ENCODE assay signal across 8 cellular contexts in the genomic region with DNA sequence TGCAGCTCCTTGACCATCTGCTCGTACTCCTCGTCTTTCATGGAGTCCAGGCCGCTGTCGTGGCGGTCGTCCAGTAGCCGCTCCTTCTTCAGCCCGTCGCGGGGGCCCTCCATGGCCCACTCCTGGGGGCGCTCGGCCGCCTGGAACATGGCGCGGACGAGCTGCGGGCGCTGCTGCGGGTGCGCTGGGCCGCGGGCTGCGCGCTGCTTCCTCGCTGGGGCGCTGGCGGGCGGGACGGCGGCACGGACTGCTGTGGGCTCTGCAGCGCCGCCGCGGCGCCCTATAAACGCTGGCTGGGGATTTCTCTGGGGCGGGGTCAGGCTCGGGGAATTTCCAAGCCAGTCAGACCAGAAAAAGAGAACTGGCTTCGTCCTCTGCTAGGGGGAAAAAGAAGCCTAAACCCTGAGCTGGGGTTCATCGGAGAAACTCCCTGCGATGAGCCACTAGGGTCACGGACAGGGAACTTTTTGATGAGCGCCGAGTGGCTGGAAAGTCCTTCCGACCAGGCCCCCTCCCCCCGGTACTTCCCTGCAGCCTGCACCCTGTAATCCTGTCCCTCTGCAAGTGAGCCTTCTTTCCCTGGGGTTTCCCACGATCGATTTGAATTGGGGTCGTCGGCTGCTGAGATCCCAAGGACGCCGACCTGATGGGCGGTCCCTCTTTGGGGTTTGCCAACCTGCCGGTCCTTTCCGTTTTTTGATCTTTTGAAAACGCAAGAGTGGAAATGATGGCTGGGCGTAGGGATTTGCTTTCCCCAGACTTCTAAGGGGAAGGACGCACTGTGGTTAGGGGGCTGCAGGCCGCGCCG. TPM values are rescaled to one million over a fixed set of nuclear protein-coding genes. Genes with fewer than 3 reads are reported as not detected.
A peak's percentile ranks its signal among the peaks of the same experiment; 100 is the strongest.
DNase-seq lines count a peak whose midpoint lies in the region; ATAC-seq and TF ChIP-seq lines count a peak whose summit lies in the region.

A gene with protein sequence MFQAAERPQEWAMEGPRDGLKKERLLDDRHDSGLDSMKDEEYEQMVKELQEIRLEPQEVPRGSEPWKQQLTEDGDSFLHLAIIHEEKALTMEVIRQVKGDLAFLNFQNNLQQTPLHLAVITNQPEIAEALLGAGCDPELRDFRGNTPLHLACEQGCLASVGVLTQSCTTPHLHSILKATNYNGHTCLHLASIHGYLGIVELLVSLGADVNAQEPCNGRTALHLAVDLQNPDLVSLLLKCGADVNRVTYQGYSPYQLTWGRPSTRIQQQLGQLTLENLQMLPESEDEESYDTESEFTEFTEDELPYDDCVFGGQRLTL (minus strand): TSS at position 254 of the 808 bp plus-strand sequence. CDS start 105 bp downstream, at position 149.

- WGBS in ovary, 3 donors, result 0 to 1% (median 1%) methylated on average over 24 to 62 of the region's 62 CpGs
- 0 to 2% methylated on average over 28 to 33 of the region's 62 CpGs for WGBS in thyroid gland, 2 donors

- H3K4me3 ChIP-seq in GM12864 (ENCODE audit: low read depth, low read length) (peak within 1 kb of the TSS; percentile 92), ovary (peak within 1 kb of the TSS; percentile 95), thyroid gland (replicated peaks in 1 of 3) (peak within 1 kb of the TSS; percentile 69 to 98 (median 77))

- DNase-seq in GM12864 (ENCODE audit: low read depth), result peak; percentile 83
- DNase-seq in NAMALWA (ENCODE audit: low spot score), result peak; percentile 86
- DNase-seq in glomerular visceral epithelial cell (ENCODE audit: extremely low spot score), result peak; percentile 92
- DNase-seq in ovary, result peak; percentile 88 to 95 (median 91)
- peak; percentile 89 for DNase-seq in thyroid gland

- H3K4me1 ChIP-seq in ovary (ENCODE audit: insufficient read depth), result peaks cover 15% of the 10 kb centered on the region
- H3K4me1 ChIP-seq in thyroid gland, result peaks cover 44 to 48% of the 10 kb centered on the region in 2 donors

- ATAC-seq in HG02571 (IDR thresholded peaks at IDR 0.05; ENCODE audit: unreplicated experiment), result peak; percentile 55
- ATAC-seq in SK-N-SH treated with all-trans-retinoic acid at 6 μM for 48 hours, result peak; percentile 88

- intact Hi-C loops in ovary (cut with DNase I), result loop anchor here (1.0 to 10.0 kb wide), 8 partner anchors 67 to 420 kb away; a partner anchor contains a TSS
- intact Hi-C loops in thyroid gland (cut with DNase I), result loop anchor here (5.0 kb wide), 2 partner anchors 67 to 112 kb away; a partner anchor contains a TSS

- H3K27me3 ChIP-seq in ovary (no peaks in the 10 kb centered on the region), thyroid gland (no peaks in the 10 kb centered on the region)

- TF ChIP-seq EP300 in ovary (IDR thresholded peaks at IDR 0.05), result no peak

- H3K9me3 Mint-ChIP-seq in activated naive CD4-positive, alpha-beta T cell treated with anti-CD3 and anti-CD28 coated beads, Interleukin-2, amount 50 U/mL, for 24 hours, result no peaks in the 10 kb centered on the region

- peak within 1 kb of the TSS; percentile 96 for H3K4me3 Mint-ChIP-seq in activated naive CD4-positive, alpha-beta T cell treated with anti-CD3 and anti-CD28 coated beads, Interleukin-2, amount 50 U/mL, for 24 hours

- TF ChIP-seq CTCF in GM12864 (IDR thresholded peaks at IDR 0.05; ENCODE audit: low read depth, low read length, missing control alignments), result peak; percentile 31
- TF ChIP-seq CTCF in ovary (IDR thresholded peaks at IDR 0.05), result peak; percentile 7 to 44 (median 20)
- peak in 3 of 6 experiments; percentile 23 to 37 (median 25) for TF ChIP-seq CTCF in thyroid gland (IDR thresholded peaks at IDR 0.05)

- H3K9me3 ChIP-seq in ovary, result no peaks in the 10 kb centered on the region
- no peaks in the 10 kb centered on the region for H3K9me3 ChIP-seq in thyroid gland

- H3K27ac Mint-ChIP-seq in activated naive CD4-positive, alpha-beta T cell treated with anti-CD3 and anti-CD28 coated beads, Interleukin-2, amount 50 U/mL, for 24 hours, result peak within 1 kb of the TSS; percentile 99

- H3K27ac ChIP-seq in ovary (peak within 1 kb of the TSS; percentile 96 to 99), thyroid gland (peak within 1 kb of the TSS; percentile 98 to 100 (median 100))

- H3K36me3 Mint-ChIP-seq in activated naive CD4-positive, alpha-beta T cell treated with anti-CD3 and anti-CD28 coated beads, Interleukin-2, amount 50 U/mL, for 24 hours, result peaks cover 31% of the 10 kb centered on the region

- peak; percentile 97 for TF ChIP-seq POLR2A in ovary (IDR thresholded peaks at IDR 0.05)
- TF ChIP-seq POLR2A in thyroid gland (IDR thresholded peaks at IDR 0.05), result peak; percentile 98 to 99

- no peaks in the 10 kb centered on the region for H3K36me3 ChIP-seq in ovary
- H3K36me3 ChIP-seq in thyroid gland, result peaks cover 36 to 38% of the 10 kb centered on the region in 2 donors

- peaks cover 31% of the 10 kb centered on the region for H3K4me1 Mint-ChIP-seq in activated naive CD4-positive, alpha-beta T cell treated with anti-CD3 and anti-CD28 coated beads, Interleukin-2, amount 50 U/mL, for 24 hours

- H3K27me3 Mint-ChIP-seq in activated naive CD4-positive, alpha-beta T cell treated with anti-CD3 and anti-CD28 coated beads, Interleukin-2, amount 50 U/mL, for 24 hours, result no peaks in the 10 kb centered on the region

TF ChIP-seq in SK-N-SH treated with all-trans-retinoic acid at 6 μM for 48 hours, 23 proteins besides CTCF, POLR2A, EP300 and RAD21:
- TF ChIP-seq BACH2 (CRISPR knock-in tag; IDR thresholded peaks at IDR 0.05; ENCODE audit: borderline replicate concordance) (no peak), SNAI2 (CRISPR knock-in tag; IDR thresholded peaks at IDR 0.05) (no peak), ISL1 (CRISPR knock-in tag; IDR thresholded peaks at IDR 0.05) (no peak), RARB (CRISPR knock-in tag; IDR thresholded peaks at IDR 0.05) (no peak)
- TF ChIP-seq, protein P1, sequence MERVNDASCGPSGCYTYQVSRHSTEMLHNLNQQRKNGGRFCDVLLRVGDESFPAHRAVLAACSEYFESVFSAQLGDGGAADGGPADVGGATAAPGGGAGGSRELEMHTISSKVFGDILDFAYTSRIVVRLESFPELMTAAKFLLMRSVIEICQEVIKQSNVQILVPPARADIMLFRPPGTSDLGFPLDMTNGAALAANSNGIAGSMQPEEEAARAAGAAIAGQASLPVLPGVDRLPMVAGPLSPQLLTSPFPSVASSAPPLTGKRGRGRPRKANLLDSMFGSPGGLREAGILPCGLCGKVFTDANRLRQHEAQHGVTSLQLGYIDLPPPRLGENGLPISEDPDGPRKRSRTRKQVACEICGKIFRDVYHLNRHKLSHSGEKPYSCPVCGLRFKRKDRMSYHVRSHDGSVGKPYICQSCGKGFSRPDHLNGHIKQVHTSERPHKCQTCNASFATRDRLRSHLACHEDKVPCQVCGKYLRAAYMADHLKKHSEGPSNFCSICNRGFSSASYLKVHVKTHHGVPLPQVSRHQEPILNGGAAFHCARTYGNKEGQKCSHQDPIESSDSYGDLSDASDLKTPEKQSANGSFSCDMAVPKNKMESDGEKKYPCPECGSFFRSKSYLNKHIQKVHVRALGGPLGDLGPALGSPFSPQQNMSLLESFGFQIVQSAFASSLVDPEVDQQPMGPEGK (CRISPR knock-in tag; IDR thresholded peaks at IDR 0.05; ENCODE audit: borderline replicate concordance), result peak; percentile 24; the same call in 1 of the 2 replicates

RNA-seq across cellular contexts. Expression of the gene that starts here (rescaled TPM):
- total RNA-seq in ovary, result 1,000 to 10,000 TPM in 1 of 7 donors, 100 to 1,000 TPM in 6; 162 to 1,807 (median 236) TPM
- polyA plus RNA-seq in ovary, result 100 to 1,000 TPM; 109 to 194 TPM
- total RNA-seq in thyroid gland, result 100 to 1,000 TPM; 200 to 434 (median 356) TPM

Comparison
In these comparisons a context has a peak if more than half of its experiments do, and no peak if none do; other contexts are left out.
1. Peak in every context shown above with its lines: DNase-seq, ATAC-seq, H3K4me3 ChIP-seq and H3K27ac ChIP-seq.